Comparison of ENCODE assay signal across 8 cellular contexts in the genomic region with DNA sequence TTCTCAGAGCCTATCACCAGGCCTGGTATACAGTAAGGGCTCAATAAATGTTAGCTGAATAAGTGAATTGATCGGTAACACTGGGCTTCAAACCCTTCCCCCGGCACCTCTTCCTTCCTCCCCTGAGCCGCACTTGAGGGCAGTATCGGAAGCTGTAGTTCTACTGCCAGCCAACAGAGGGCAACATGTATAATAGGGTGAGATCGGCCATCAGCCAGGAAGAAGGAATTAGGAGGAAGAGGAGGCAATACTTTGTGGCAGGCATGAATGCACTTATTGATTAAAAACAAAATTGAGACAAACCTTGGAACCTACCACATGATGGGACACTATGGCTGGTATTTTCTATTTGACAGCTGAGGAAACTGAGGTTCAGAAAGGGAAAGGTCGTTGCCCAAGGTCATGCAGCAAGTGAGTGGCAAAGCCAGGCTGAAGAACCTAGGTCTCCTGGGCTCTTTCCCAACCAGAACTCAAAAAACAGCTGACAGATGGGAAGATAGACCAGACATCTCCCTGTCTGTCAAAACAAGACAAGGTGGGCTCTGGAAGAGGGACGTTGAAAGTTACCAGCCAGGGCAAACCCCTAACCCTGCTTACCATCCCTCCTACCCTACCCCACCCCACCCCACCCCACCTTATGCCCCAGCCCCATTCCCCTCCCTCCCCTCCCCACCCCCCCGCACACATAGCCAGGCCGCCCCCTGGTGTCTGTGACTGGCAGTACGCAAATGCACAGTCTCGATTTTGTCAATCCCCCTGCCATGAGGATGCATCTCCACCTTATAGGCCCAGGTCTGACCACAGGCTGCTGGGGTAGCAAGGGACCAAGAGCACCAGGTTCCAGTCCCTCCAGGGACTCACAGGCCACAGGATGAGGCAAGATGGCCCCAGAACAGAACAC.
DNase-seq lines count a peak whose midpoint lies in the region; ATAC-seq, FAIRE-seq and TF ChIP-seq lines count a peak whose summit lies in the region.

No MANE protein-coding gene starts in this region.

- peak; percentile 82 for ATAC-seq in WTC11
- ATAC-seq in HG03460 (IDR thresholded peaks at IDR 0.05; ENCODE audit: unreplicated experiment), result no peak
- no peak for ATAC-seq in GM18858 (IDR thresholded peaks at IDR 0.05; ENCODE audit: unreplicated experiment)

- no peaks in the 10 kb centered on the region for H3K36me3 ChIP-seq in bronchial epithelial cell (ENCODE audit: control insufficient read depth, insufficient read depth, low read length)

- H3K36me3 Mint-ChIP-seq in WTC11 (no peaks in the 10 kb centered on the region), mesothelial cell of epicardium (no peaks in the 10 kb centered on the region)

- H3K4me3 Mint-ChIP-seq in WTC11 (no peak overlapping the region), mesothelial cell of epicardium (no peak overlapping the region)

- H3K27ac Mint-ChIP-seq in WTC11, result no peak overlapping the region
- no peak overlapping the region for H3K27ac Mint-ChIP-seq in mesothelial cell of epicardium

- no peak for FAIRE-seq in bronchial epithelial cell (lab: Jason Lieb, UNC)

- no peak overlapping the region for H3K4me3 ChIP-seq in bronchial epithelial cell (ENCODE audit: low read depth, low read length)

- H3K27me3 ChIP-seq in bronchial epithelial cell (ENCODE audit: control insufficient read depth, insufficient read depth, low read length), result peaks cover 1% of the 10 kb centered on the region

- peak; percentile 51 for TF ChIP-seq CTCF in LNCAP (IDR thresholded peaks at IDR 0.05)
- peak; percentile 66 for TF ChIP-seq CTCF in WTC11 (IDR thresholded peaks at IDR 0.05)
- peak; percentile 55 for TF ChIP-seq CTCF in bronchial epithelial cell (IDR thresholded peaks at IDR 0.05; ENCODE audit: insufficient read depth, low read length, severe bottlenecking)
- peak; percentile 12 for TF ChIP-seq CTCF in mesothelial cell of epicardium (IDR thresholded peaks at IDR 0.05; ENCODE audit: unreplicated experiment)

- H3K4me1 Mint-ChIP-seq in WTC11, result no peaks in the 10 kb centered on the region
- H3K4me1 Mint-ChIP-seq in mesothelial cell of epicardium, result no peaks in the 10 kb centered on the region

- H3K9me3 Mint-ChIP-seq in WTC11 (no peaks in the 10 kb centered on the region), mesothelial cell of epicardium (no peaks in the 10 kb centered on the region)

- CTCF ChIA-PET in WTC11 (lab: Charles Lee), result interaction anchor here (0.6 to 3.4 kb wide), 36 partner anchors 8 to 195 kb away, joined by 3 to 27 read pairs (median 3); partner anchors contain the start of genes RUNX3 and SYF2

- POLR2A ChIA-PET in WTC11 (lab: Charles Lee), result no interaction called here

- DNase-seq in ELR (ENCODE audit: low read depth) (peak; percentile 58), WTC11 (ENCODE audit: low spot score) (peak; percentile 75), bronchial epithelial cell (ENCODE audit: low read depth) (peak; percentile 33), mesothelial cell of epicardium (ENCODE audit: low spot score in 2 of 2, unreplicated experiment in 2 of 2) (no peak), dedifferentiated amniotic fluid mesenchymal stem cell (ENCODE audit: extremely low spot score) (no peak)

- H3K27me3 Mint-ChIP-seq in WTC11 (ENCODE audit: low read depth) (no peaks in the 10 kb centered on the region), mesothelial cell of epicardium (ENCODE audit: low read depth) (peaks cover 21% of the 10 kb centered on the region)

TF ChIP-seq in WTC11, 78 proteins besides CTCF, POLR2A, EP300 and RAD21:
- TF ChIP-seq MAX (CRISPR knock-in tag; IDR thresholded peaks at IDR 0.05) (no peak), TEAD1 (CRISPR knock-in tag; IDR thresholded peaks at IDR 0.05) (0 out of 2 replicates have a peak, but pooled peaks have one; percentile 26), ESRRA (CRISPR knock-in tag; IDR thresholded peaks at IDR 0.05; ENCODE audit: borderline replicate concordance) (peak; percentile 90; the same call in 1 of the 2 replicates)
- TF ChIP-seq, protein P1, sequence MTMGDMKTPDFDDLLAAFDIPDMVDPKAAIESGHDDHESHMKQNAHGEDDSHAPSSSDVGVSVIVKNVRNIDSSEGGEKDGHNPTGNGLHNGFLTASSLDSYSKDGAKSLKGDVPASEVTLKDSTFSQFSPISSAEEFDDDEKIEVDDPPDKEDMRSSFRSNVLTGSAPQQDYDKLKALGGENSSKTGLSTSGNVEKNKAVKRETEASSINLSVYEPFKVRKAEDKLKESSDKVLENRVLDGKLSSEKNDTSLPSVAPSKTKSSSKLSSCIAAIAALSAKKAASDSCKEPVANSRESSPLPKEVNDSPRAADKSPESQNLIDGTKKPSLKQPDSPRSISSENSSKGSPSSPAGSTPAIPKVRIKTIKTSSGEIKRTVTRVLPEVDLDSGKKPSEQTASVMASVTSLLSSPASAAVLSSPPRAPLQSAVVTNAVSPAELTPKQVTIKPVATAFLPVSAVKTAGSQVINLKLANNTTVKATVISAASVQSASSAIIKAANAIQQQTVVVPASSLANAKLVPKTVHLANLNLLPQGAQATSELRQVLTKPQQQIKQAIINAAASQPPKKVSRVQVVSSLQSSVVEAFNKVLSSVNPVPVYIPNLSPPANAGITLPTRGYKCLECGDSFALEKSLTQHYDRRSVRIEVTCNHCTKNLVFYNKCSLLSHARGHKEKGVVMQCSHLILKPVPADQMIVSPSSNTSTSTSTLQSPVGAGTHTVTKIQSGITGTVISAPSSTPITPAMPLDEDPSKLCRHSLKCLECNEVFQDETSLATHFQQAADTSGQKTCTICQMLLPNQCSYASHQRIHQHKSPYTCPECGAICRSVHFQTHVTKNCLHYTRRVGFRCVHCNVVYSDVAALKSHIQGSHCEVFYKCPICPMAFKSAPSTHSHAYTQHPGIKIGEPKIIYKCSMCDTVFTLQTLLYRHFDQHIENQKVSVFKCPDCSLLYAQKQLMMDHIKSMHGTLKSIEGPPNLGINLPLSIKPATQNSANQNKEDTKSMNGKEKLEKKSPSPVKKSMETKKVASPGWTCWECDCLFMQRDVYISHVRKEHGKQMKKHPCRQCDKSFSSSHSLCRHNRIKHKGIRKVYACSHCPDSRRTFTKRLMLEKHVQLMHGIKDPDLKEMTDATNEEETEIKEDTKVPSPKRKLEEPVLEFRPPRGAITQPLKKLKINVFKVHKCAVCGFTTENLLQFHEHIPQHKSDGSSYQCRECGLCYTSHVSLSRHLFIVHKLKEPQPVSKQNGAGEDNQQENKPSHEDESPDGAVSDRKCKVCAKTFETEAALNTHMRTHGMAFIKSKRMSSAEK (CRISPR knock-in tag; IDR thresholded peaks at IDR 0.05; ENCODE audit: borderline replicate concordance), result no peak
TF ChIP-seq in WTC11: peak in this region for 2.

Comparison
In these comparisons a context has a peak if more than half of its experiments do, and no peak if none do; other contexts are left out.
1. DNase-seq: peak in ELR (single experiment), WTC11 (single experiment) and bronchial epithelial cell (single experiment); none in mesothelial cell of epicardium (0 of 2) and dedifferentiated amniotic fluid mesenchymal stem cell (single experiment).
2. CTCF ChIP-seq: peak in every context shown above with its lines; median percentile 66 in WTC11; 55 in bronchial epithelial cell; 51 in LNCAP; 12 in mesothelial cell of epicardium.